Comparison of ENCODE assay signal across 8 cellular contexts in genomic region chr4:25159837-25160713, GRCh38. TPM values are rescaled to one million over a fixed set of nuclear protein-coding genes. Genes with fewer than 3 reads are reported as not detected.
DNase-seq lines count a peak whose midpoint lies in the region; TF ChIP-seq lines count a peak whose summit lies in the region.

TSS of gene SEPSECS (minus strand) at chr4:25160449. CDS start at chr4:25160369, 80 bp downstream.

- H3K27ac ChIP-seq in SK-N-MC = peak within 1 kb of the TSS; percentile 86

- no peaks in the 10 kb centered on the region for H3K9me3 Mint-ChIP-seq in HFFc6

- no peaks in the 10 kb centered on the region for H3K9me3 ChIP-seq in SK-N-MC (ENCODE audit: low read depth, low read length)

- peak within 1 kb of the TSS; percentile 96 for H3K4me3 Mint-ChIP-seq in HFFc6

- H3K27me3 Mint-ChIP-seq in HFFc6 (ENCODE audit: insufficient read depth) = peaks cover 3% of the 10 kb centered on the region; the same call in 1 of the 2 replicates

- H3K9ac ChIP-seq in SK-N-MC (ENCODE audit: insufficient read length) = peak within 1 kb of the TSS; percentile 87

- H3K4me3 ChIP-seq in NB4 (ENCODE audit: low read depth, low read length) = peak within 1 kb of the TSS; percentile 82
- peak within 1 kb of the TSS; percentile 89 for H3K4me3 ChIP-seq in SK-N-MC

- H3K36me3 Mint-ChIP-seq in HFFc6 (ENCODE audit: low read depth) = peaks cover 33% of the 10 kb centered on the region

- H3K36me3 ChIP-seq in SK-N-MC (ENCODE audit: insufficient read depth, low read length) = no peaks in the 10 kb centered on the region

- peak; percentile 93 for TF ChIP-seq POLR2A in NB4 (IDR thresholded peaks at IDR 0.05; ENCODE audit: extremely low read depth, insufficient read length)

- peak within 1 kb of the TSS; percentile 85 for H3K27ac Mint-ChIP-seq in HFFc6

- TF ChIP-seq CTCF in HFFc6 (IDR thresholded peaks at IDR 0.05) = no peak
- TF ChIP-seq CTCF in NB4 (IDR thresholded peaks at IDR 0.05; ENCODE audit: low read depth, low read length) = no peak

- H3K4me1 Mint-ChIP-seq in HFFc6 (ENCODE audit: low read depth) = peaks cover 64% of the 10 kb centered on the region

- DNase-seq in GM04503 (ENCODE audit: low read depth) (peak; percentile 85), HFFc6 (peak; percentile 97), NB4 (ENCODE audit: low read depth) (peak; percentile 99), SK-N-MC (ENCODE audit: low read depth, low spot score) (peak; percentile 77), germinal center (ENCODE audit: low spot score) (peak; percentile 91), non-pigmented ciliary epithelial cell (ENCODE audit: low read depth) (peak; percentile 85), superior temporal gyrus (ENCODE audit: extremely low spot score) (peak; percentile 98)
- peak; percentile 92 for DNase-seq in activated naive CD4-positive, alpha-beta T cell treated with anti-CD3 and anti-CD28 coated beads, Interleukin-2, amount 50 U/mL, for 16 hours

RNA-seq across cellular contexts. Expression of gene SEPSECS, which starts in this region (rescaled TPM):
- 1 to 10 TPM; 4.5 to 6.2 (median 5.4) TPM for total RNA-seq in HFFc6 (2021; fragmentation: NEBNext Ultra II Directional; extraction: Animal tissue kit (Norgen Biotek cat#: 25700))

Comparison
In these comparisons a context has a peak if more than half of its experiments do, and no peak if none do; other contexts are left out.
1. Peak in every context shown above with its lines: DNase-seq, H3K4me3 ChIP-seq and H3K27ac ChIP-seq.